ENCODE assay signal across 18 cellular contexts in the genomic region with DNA sequence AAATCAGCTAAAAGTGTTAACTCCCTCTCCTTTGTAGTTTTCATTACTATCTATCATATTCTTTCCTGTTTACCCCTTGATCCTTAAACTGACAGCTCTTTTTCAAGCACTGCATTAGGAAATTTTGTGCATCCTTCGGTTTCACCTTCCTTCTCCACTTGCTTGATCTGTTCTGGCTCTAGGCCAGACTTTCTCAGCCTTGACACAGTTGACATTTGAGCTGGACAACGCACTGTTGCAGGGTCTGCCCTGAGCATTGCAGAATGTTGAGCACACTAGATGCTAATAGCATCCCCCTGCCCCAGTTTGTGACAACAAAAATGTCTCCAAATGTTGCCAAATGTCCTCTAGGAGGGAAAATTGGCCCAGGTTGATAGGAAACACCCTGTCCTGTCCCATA.
DNase-seq lines count a peak whose midpoint lies in the region; ATAC-seq, FAIRE-seq and TF ChIP-seq lines count a peak whose summit lies in the region.
"Had no signal": no experiment of that assay in that cellular context is flagged by ENCODE, and none has a peak within 500 bp of the region (broad histone marks: within the 10 kb centered on the region; RNA-seq: fewer than 3 reads in every experiment).

No MANE protein-coding gene starts in this region.

- no peaks in the 10 kb centered on the region for H3K9me3 ChIP-seq in K562 (replicated peaks; ENCODE audit: control insufficient read depth, insufficient read depth, low read depth, low read length)
- H3K9me3 ChIP-seq in gastrocnemius medialis = no peaks in the 10 kb centered on the region
- H3K9me3 ChIP-seq: HAP-1 had no signal

- no peaks in the 10 kb centered on the region for H3K4me1 Mint-ChIP-seq in GM23338
- H3K4me1 Mint-ChIP-seq: CD14-positive monocyte had no signal

- H3K27me3 Mint-ChIP-seq in GM23338 (ENCODE audit: insufficient read depth, low read depth, poor library complexity) = peaks cover 4% of the 10 kb centered on the region

- TF ChIP-seq CTCF in GM23338 (conservative IDR thresholded peaks at IDR 0.05; ENCODE audit: low read depth in 2 of 2) (no peak), K562 (IDR thresholded peaks at IDR 0.05 in 2 of 3, conservative IDR thresholded peaks at IDR 0.05 in 1 of 3; ENCODE audit: insufficient read depth in 2 of 3, low read depth in 1 of 3, low read length in 3 of 3) (no peak), gastrocnemius medialis (IDR thresholded peaks at IDR 0.05 in 4 of 5, conservative IDR thresholded peaks at IDR 0.05 in 1 of 5) (no peak)

- TF ChIP-seq EP300 in K562 (IDR thresholded peaks at IDR 0.05; ENCODE audit: low read length) = no peak

- no peak overlapping the region for H3K27ac ChIP-seq in GM23338 (ENCODE audit: low read depth)
- no peak overlapping the region for H3K27ac ChIP-seq in K562 (ENCODE audit: extremely low read depth, low read depth, low read length)
- H3K27ac ChIP-seq in gastrocnemius medialis = peak overlapping the region; percentile 32 to 62 (median 57)
- H3K27ac ChIP-seq: SK-N-MC had no signal

- no peaks in the 10 kb centered on the region for H3K9me3 Mint-ChIP-seq in GM23338

- no peak for FAIRE-seq in K562 (lab: Jason Lieb, UNC)
- FAIRE-seq: G401.6, RCC 7860 had no signal

- H3K79me2 ChIP-seq in GM23338 (replicated peaks; ENCODE audit: insufficient read depth) = no peaks in the 10 kb centered on the region
- H3K79me2 ChIP-seq in K562 (ENCODE audit: control insufficient read depth, insufficient read depth, low read length) = no peaks in the 10 kb centered on the region

- 5% methylated on average over 2 of the region's 2 CpGs for WGBS in K562 (ENCODE audit: insufficient coverage, low coverage, missing lambda C conversion rate)

- no peak overlapping the region for H3K4me2 ChIP-seq in GM23338
- H3K4me2 ChIP-seq in K562 (ENCODE audit: insufficient read depth, low read length) = no peak overlapping the region

- POLR2A ChIA-PET in K562 (lab: Yijun Ruan, JAX) = no interaction called here

- H4K20me1 ChIP-seq in GM23338 (replicated peaks; ENCODE audit: insufficient read depth) (no peaks in the 10 kb centered on the region), K562 (replicated peaks; ENCODE audit: control insufficient read depth, insufficient read depth, low read length) (no peaks in the 10 kb centered on the region)

- no peak overlapping the region for H3K9ac ChIP-seq in K562 (ENCODE audit: insufficient read depth in 1 of 2, low read depth in 2 of 2, low read length in 2 of 2)

- H3K4me1 ChIP-seq in GM23338 (ENCODE audit: insufficient read depth) = no peaks in the 10 kb centered on the region
- H3K4me1 ChIP-seq in K562 (replicated peaks in 1 of 2; ENCODE audit: control insufficient read depth in 2 of 2, insufficient read depth in 2 of 2, low read length in 2 of 2) = no peaks in the 10 kb centered on the region
- H3K4me1 ChIP-seq in gastrocnemius medialis = peaks cover 10 to 15% of the 10 kb centered on the region in 2 donors
- H3K4me1 ChIP-seq: HAP-1 had no signal

- TF ChIP-seq POLR2A in K562 (conservative IDR thresholded peaks at IDR 0.05) (no peak), gastrocnemius medialis (IDR thresholded peaks at IDR 0.05) (no peak)

- CTCF ChIA-PET in K562 (lab: Yijun Ruan, JAX; ENCODE audit: low intra/inter-chr PET ratio) = no interaction called here

- H3K9me1 ChIP-seq in K562 (ENCODE audit: control insufficient read depth, insufficient read depth, low read length) = no peaks in the 10 kb centered on the region

- no peak overlapping the region for H3K4me3 ChIP-seq in GM23338
- no peak overlapping the region for H3K4me3 ChIP-seq in K562
- H3K4me3 ChIP-seq in gastrocnemius medialis = no peak overlapping the region
- H3K4me3 ChIP-seq: HAP-1, SK-N-MC had no signal

- no peaks in the 10 kb centered on the region for H3K36me3 Mint-ChIP-seq in GM23338 (ENCODE audit: low read depth)
- H3K36me3 Mint-ChIP-seq: CD14-positive monocyte had no signal

- no peaks in the 10 kb centered on the region for H3K9me2 ChIP-seq in GM23338 (ENCODE audit: insufficient read depth)

- no peak overlapping the region for H3K4me3 Mint-ChIP-seq in GM23338
- H3K4me3 Mint-ChIP-seq: CD14-positive monocyte had no signal

- no peaks in the 10 kb centered on the region for H3F3A ChIP-seq in GM23338 (replicated peaks; ENCODE audit: low read depth)

- no peak for TF ChIP-seq RAD21 in K562 (CRISPR knock-in tag; conservative IDR thresholded peaks at IDR 0.05 in 1 of 2, IDR thresholded peaks at IDR 0.05 in 1 of 2)

- ATAC-seq in Right ventricle myocardium superior (ENCODE audit: poor library complexity) (peak; percentile 65), GM23338 (no peak), K562 (no peak), gastrocnemius medialis (peak; percentile 55 to 94), HG02610 (IDR thresholded peaks at IDR 0.05; ENCODE audit: unreplicated experiment) (no peak)

- DNase-seq in Right ventricle myocardium superior = no peak
- DNase-seq in cardiac septum (ENCODE audit: low spot score) = no peak
- DNase-seq in GM23338 (ENCODE audit: low spot score) = no peak
- no peak for DNase-seq in K562 (ENCODE audit: extremely low read depth in 1 of 4, low spot score in 3 of 4)
- DNase-seq in gastrocnemius medialis = peak; percentile 13 to 51
- DNase-seq in KG1 (lab: John Stamatoyannopoulos, UW) = no peak
- DNase-seq: NCI-H1436, NCI-H1930, NCI-H2171 treated with DMSO at 0.1 percent for 48 hours, NCI-H446, NCI-H526 treated with DMSO at 0.1 percent for 48 hours, SHP77 had no signal

- H2AFZ ChIP-seq in GM23338 (0 out of 2 replicates have a peak overlapping the region, but pooled peaks have one; percentile 34), K562 (ENCODE audit: low read depth, low read length) (no peak overlapping the region)

- intact Hi-C loops in Right ventricle myocardium superior (cut with DNase I) (no loop called here), cardiac septum (cut with DNase I) (no loop called here), K562 (cut with micrococcal nuclease) (no loop called here), gastrocnemius medialis (cut with DNase I; ENCODE audit: low total_unique reads) (no loop called here)

- BruUV-seq in K562 (replicated peaks; lab: Mats Ljungman, UMichigan) = no TSS peak

- H3K27ac Mint-ChIP-seq in GM23338 = no peak overlapping the region
- H3K27ac Mint-ChIP-seq: CD14-positive monocyte had no signal

- H3K36me3 ChIP-seq in GM23338 (ENCODE audit: insufficient read depth) (no peaks in the 10 kb centered on the region), K562 (ENCODE audit: control insufficient read depth, insufficient read depth, low read length) (no peaks in the 10 kb centered on the region), gastrocnemius medialis (peaks cover 0 to 44% of the 10 kb centered on the region in 2 donors)
- H3K36me3 ChIP-seq: HAP-1 had no signal

- in situ Hi-C loops in K562 (cut with MboI) = no loop called here
- in situ Hi-C loops in gastrocnemius medialis (cut with MboI; ENCODE audit: low sequenced_read_pairs in 4 of 4) = no loop called here

- H3K27me3 ChIP-seq in GM23338 (ENCODE audit: insufficient read depth) (no peaks in the 10 kb centered on the region), K562 (ENCODE audit: control insufficient read depth in 2 of 2, insufficient read depth in 2 of 2, low read length in 2 of 2) (no peaks in the 10 kb centered on the region), gastrocnemius medialis (no peaks in the 10 kb centered on the region)

TF ChIP-seq in GM23338, 12 proteins besides CTCF, POLR2A, EP300 and RAD21 (continues in another document):
- TF ChIP-seq, protein P1, sequence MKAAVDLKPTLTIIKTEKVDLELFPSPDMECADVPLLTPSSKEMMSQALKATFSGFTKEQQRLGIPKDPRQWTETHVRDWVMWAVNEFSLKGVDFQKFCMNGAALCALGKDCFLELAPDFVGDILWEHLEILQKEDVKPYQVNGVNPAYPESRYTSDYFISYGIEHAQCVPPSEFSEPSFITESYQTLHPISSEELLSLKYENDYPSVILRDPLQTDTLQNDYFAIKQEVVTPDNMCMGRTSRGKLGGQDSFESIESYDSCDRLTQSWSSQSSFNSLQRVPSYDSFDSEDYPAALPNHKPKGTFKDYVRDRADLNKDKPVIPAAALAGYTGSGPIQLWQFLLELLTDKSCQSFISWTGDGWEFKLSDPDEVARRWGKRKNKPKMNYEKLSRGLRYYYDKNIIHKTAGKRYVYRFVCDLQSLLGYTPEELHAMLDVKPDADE (IDR thresholded peaks at IDR 0.05) = no peak
- TF ChIP-seq STAT1 (IDR thresholded peaks at IDR 0.05; ENCODE audit: unreplicated experiment) (no peak), NANOG (IDR thresholded peaks at IDR 0.05; ENCODE audit: borderline replicate concordance) (no peak), ZNF114 (CRISPR knock-in tag; IDR thresholded peaks at IDR 0.05) (no peak)

TF ChIP-seq in K562, 482 proteins besides CTCF, POLR2A, EP300 and RAD21:
- TF ChIP-seq HCFC1 (IDR thresholded peaks at IDR 0.05; ENCODE audit: low read depth, low read length) (no peak), NFIC (IDR thresholded peaks at IDR 0.05) (peak; percentile 63), THRAP3 (IDR thresholded peaks at IDR 0.05; ENCODE audit: borderline replicate concordance) (no peak)

Comparison
In these comparisons a context has a peak if more than half of its experiments do, and no peak if none do; other contexts are left out.
1. ATAC-seq: peak in Right ventricle myocardium superior (single experiment) and gastrocnemius medialis (2 of 2); none in GM23338 (single experiment), K562 (single experiment) and HG02610 (single experiment).
2. DNase-seq: peak in gastrocnemius medialis (2 of 2); none in Right ventricle myocardium superior (single experiment), cardiac septum (single experiment), GM23338 (single experiment), K562 (0 of 4) and KG1 (single experiment).
3. H3K27ac ChIP-seq: peak in gastrocnemius medialis (4 of 4); none in GM23338 (single experiment) and K562 (single experiment).